ENCODE assay signal across 9 cellular contexts in genomic region chr2:200308001-200308400, GRCh38. TPM values are rescaled to one million over a fixed set of nuclear protein-coding genes. Genes with fewer than 3 reads are reported as not detected.
DNase-seq lines count a peak whose midpoint lies in the region; ATAC-seq and TF ChIP-seq lines count a peak whose summit lies in the region.
"Had no signal": no experiment of that assay in that cellular context is flagged by ENCODE, and none has a peak within 500 bp of the region (broad histone marks: within the 10 kb centered on the region; RNA-seq: fewer than 3 reads in every experiment).

No MANE protein-coding gene starts in this region.

- no peak for TF ChIP-seq CTCF in WI38 (IDR thresholded peaks at IDR 0.05; ENCODE audit: low read depth, low read length)
- no peak for TF ChIP-seq CTCF in glutamatergic neuron (IDR thresholded peaks at IDR 0.05; ENCODE audit: partially characterized antibody, unreplicated experiment)

- H3K36me3 Mint-ChIP-seq in glutamatergic neuron (ENCODE audit: unreplicated experiment), result no peaks in the 10 kb centered on the region
- no peaks in the 10 kb centered on the region for H3K36me3 Mint-ChIP-seq in stimulated activated effector memory CD8-positive, alpha-beta T cell treated with anti-CD3 and anti-CD28 coated beads, Interleukin-12 subunit alpha, Interleukin-12 subunit beta, amount 100 ng/mL, for 72 hours

- peak; percentile 5 for DNase-seq in NCI-H1694 (lab: John Stamatoyannopoulos, UW)
- DNase-seq in NCI-H1694 treated with DMSO at 0.1 percent for 48 hours (lab: John Stamatoyannopoulos, UW), result no peak
- DNase-seq in glutamatergic neuron, result no peak
- no peak for DNase-seq in stimulated activated effector memory CD8-positive, alpha-beta T cell treated with anti-CD3 and anti-CD28 coated beads, Interleukin-12 subunit alpha, Interleukin-12 subunit beta, amount 100 ng/mL, for 72 hours (ENCODE audit: low spot score in 2 of 2)
- DNase-seq in NCI-H1092 treated with DMSO at 0.1 percent for 48 hours (lab: John Stamatoyannopoulos, UW), result no peak
- DNase-seq: AML-193 had no signal

- peak overlapping the region; percentile 62 for H3K27ac Mint-ChIP-seq in glutamatergic neuron (ENCODE audit: unreplicated experiment)
- H3K27ac Mint-ChIP-seq in stimulated activated effector memory CD8-positive, alpha-beta T cell treated with anti-CD3 and anti-CD28 coated beads, Interleukin-12 subunit alpha, Interleukin-12 subunit beta, amount 100 ng/mL, for 72 hours, result no peak overlapping the region

- peak overlapping the region; percentile 88 for H3K4me3 Mint-ChIP-seq in glutamatergic neuron (ENCODE audit: unreplicated experiment)
- H3K4me3 Mint-ChIP-seq in stimulated activated effector memory CD8-positive, alpha-beta T cell treated with anti-CD3 and anti-CD28 coated beads, Interleukin-12 subunit alpha, Interleukin-12 subunit beta, amount 100 ng/mL, for 72 hours, result peak overlapping the region; percentile 83

- H3K4me3 ChIP-seq in WI38 (ENCODE audit: low read depth, low read length), result peak overlapping the region; percentile 79

- no peak for ATAC-seq in stimulated activated effector memory CD8-positive, alpha-beta T cell treated with anti-CD3 and anti-CD28 coated beads, Interleukin-12 subunit alpha, Interleukin-12 subunit beta, amount 100 ng/mL, for 72 hours
- ATAC-seq in GM21723 (IDR thresholded peaks at IDR 0.05; ENCODE audit: unreplicated experiment), result no peak
- ATAC-seq in HG03457 (IDR thresholded peaks at IDR 0.05; ENCODE audit: unreplicated experiment), result no peak

- peaks cover 30% of the 10 kb centered on the region for H3K4me1 Mint-ChIP-seq in glutamatergic neuron (ENCODE audit: low read depth, unreplicated experiment)
- H3K4me1 Mint-ChIP-seq in stimulated activated effector memory CD8-positive, alpha-beta T cell treated with anti-CD3 and anti-CD28 coated beads, Interleukin-12 subunit alpha, Interleukin-12 subunit beta, amount 100 ng/mL, for 72 hours, result peaks cover 19% of the 10 kb centered on the region

- H3K27me3 Mint-ChIP-seq in glutamatergic neuron (ENCODE audit: unreplicated experiment), result peaks cover 4% of the 10 kb centered on the region

- peaks cover 12% of the 10 kb centered on the region for H3K9me3 Mint-ChIP-seq in glutamatergic neuron (ENCODE audit: unreplicated experiment)
- H3K9me3 Mint-ChIP-seq in stimulated activated effector memory CD8-positive, alpha-beta T cell treated with anti-CD3 and anti-CD28 coated beads, Interleukin-12 subunit alpha, Interleukin-12 subunit beta, amount 100 ng/mL, for 72 hours, result no peaks in the 10 kb centered on the region

RNA-seq across cellular contexts. Expression of gene SPATS2L, which starts 1.5 kb away (rescaled TPM):
- 45.5 TPM for total RNA-seq in glutamatergic neuron (ENCODE audit: unreplicated experiment)
